Comparison of ENCODE assay signal across 24 cellular contexts in genomic region chrX:115387327-115387726, GRCh38.
A peak's percentile ranks its signal among the peaks of the same experiment; 100 is the strongest.
DNase-seq lines count a peak whose midpoint lies in the region; ATAC-seq, FAIRE-seq and TF ChIP-seq lines count a peak whose summit lies in the region.
"Had no signal": no experiment of that assay in that cellular context is flagged by ENCODE, and none has a peak within 500 bp of the region (broad histone marks: within the 10 kb centered on the region; RNA-seq: fewer than 3 reads in every experiment).

No MANE protein-coding gene starts in this region.

- no peaks in the 10 kb centered on the region for H3K27me3 Mint-ChIP-seq in Caco-2 (ENCODE audit: insufficient read depth, unreplicated experiment)
- peaks cover 2% of the 10 kb centered on the region for H3K27me3 Mint-ChIP-seq in neural progenitor cell (ENCODE audit: insufficient read depth, low read depth)
- H3K27me3 Mint-ChIP-seq: B cell; CD4-positive, alpha-beta T cell had no signal

- intact Hi-C loops in Caco-2 (cut with micrococcal nuclease; ENCODE audit: unreplicated experiment): no loop called here
- intact Hi-C loops in GM12878 (cut with micrococcal nuclease; ENCODE audit: unreplicated experiment): no loop called here
- intact Hi-C loops in pancreas (cut with DNase I): no loop called here

- H3K27ac Mint-ChIP-seq in Caco-2 (ENCODE audit: unreplicated experiment) (peak overlapping the region; percentile 16), neural progenitor cell (no peak overlapping the region)
- H3K27ac Mint-ChIP-seq: B cell; CD4-positive, alpha-beta T cell; CD8-positive, alpha-beta T cell had no signal

- SMC1A ChIA-PET in GM12878 (lab: Charles Lee; ENCODE audit: uncharacterized antibody, unreplicated experiment): interaction anchor here (0.8 to 2.1 kb wide), 6 partner anchors 7 to 256 kb away, joined by 3 to 5 read pairs (median 4); no protein-coding TSS in a partner anchor

- TF ChIP-seq CTCF in Caco-2 (IDR thresholded peaks at IDR 0.05; ENCODE audit: insufficient read depth in 1 of 2, low read depth in 1 of 2, low read length in 1 of 2, severe bottlenecking in 1 of 2, unreplicated experiment in 1 of 2) (no peak), KMS-11 (conservative IDR thresholded peaks at IDR 0.05; ENCODE audit: low read depth, low read length) (no peak), GM12878 (IDR thresholded peaks at IDR 0.05 in 2 of 3, conservative IDR thresholded peaks at IDR 0.05 in 1 of 3; ENCODE audit: control insufficient read depth in 2 of 3, extremely low read depth in 1 of 3, insufficient read depth in 1 of 3, low read depth in 3 of 3, low read length in 3 of 3) (no peak), neural progenitor cell (IDR thresholded peaks at IDR 0.05) (no peak), pancreas (IDR thresholded peaks at IDR 0.05) (no peak)

- no peak overlapping the region for H3K4me3 ChIP-seq in Caco-2 (ENCODE audit: low read depth, low read length)
- H3K4me3 ChIP-seq in KMS-11 (IDR thresholded peaks at IDR 0.05; ENCODE audit: insufficient read depth, low read depth, low read length): no peak overlapping the region
- no peak overlapping the region for H3K4me3 ChIP-seq in GM12878
- H3K4me3 ChIP-seq in neural progenitor cell: no peak overlapping the region
- no peak overlapping the region for H3K4me3 ChIP-seq in pancreas
- H3K4me3 ChIP-seq: A549; BLaER1 treated with 17β-estradiol and CSF1 and Interleukin-3, amounts not matched to agents 10 nM and 100 nM had no signal

- no peak for TF ChIP-seq POLR2A in GM12878 (IDR thresholded peaks at IDR 0.05; ENCODE audit: low read depth, low read length)

- H3K4me1 ChIP-seq in Caco-2 (peaks cover 7% of the 10 kb centered on the region; the same call in 1 of the 2 replicates), KMS-11 (ENCODE audit: low read depth, poor library complexity, severe bottlenecking) (peaks cover 28% of the 10 kb centered on the region), GM12878 (ENCODE audit: control insufficient read depth, insufficient read depth, low read length) (no peaks in the 10 kb centered on the region), neural progenitor cell (peaks cover 10% of the 10 kb centered on the region), pancreas (no peaks in the 10 kb centered on the region)
- H3K4me1 ChIP-seq: A549; BLaER1 treated with 17β-estradiol and CSF1 and Interleukin-3, amounts not matched to agents 10 nM and 100 nM had no signal

- H3K9me3 Mint-ChIP-seq in Caco-2 (ENCODE audit: unreplicated experiment) (no peaks in the 10 kb centered on the region), neural progenitor cell (no peaks in the 10 kb centered on the region)
- H3K9me3 Mint-ChIP-seq: CD4-positive, alpha-beta T cell; CD8-positive, alpha-beta T cell had no signal

- CTCF ChIA-PET in Caco-2 (lab: Charles Lee) (no interaction called here), GM12878 (lab: Yijun Ruan, JAX) (interaction anchor here (0.6 to 1.8 kb wide), 3 partner anchors 24 to 83 kb away, joined by 4 read pairs; no protein-coding TSS in a partner anchor)

- POLR2A ChIA-PET in Caco-2 (lab: Charles Lee) (no interaction called here), GM12878 (lab: Charles Lee) (no interaction called here)

- H3K4me2 ChIP-seq in KMS-11: peak overlapping the region; percentile 7; the same call in 1 of the 2 replicates
- H3K4me2 ChIP-seq in GM12878 (ENCODE audit: control insufficient read depth, insufficient read depth): no peak overlapping the region
- H3K4me2 ChIP-seq in neural progenitor cell: peak overlapping the region; percentile 9
- H3K4me2 ChIP-seq: A549; BLaER1 treated with 17β-estradiol and CSF1 and Interleukin-3, amounts not matched to agents 10 nM and 100 nM had no signal

- in situ Hi-C loops in GM12878 (cut with MboI): no loop called here

- H3K4me3 Mint-ChIP-seq in Caco-2 (ENCODE audit: unreplicated experiment): no peak overlapping the region
- H3K4me3 Mint-ChIP-seq in neural progenitor cell: no peak overlapping the region
- H3K4me3 Mint-ChIP-seq: B cell; CD4-positive, alpha-beta T cell; CD8-positive, alpha-beta T cell had no signal

- ATAC-seq in GM12878: peak; percentile 56; the same call in 2 of the 3 replicates
- no peak for ATAC-seq in pancreas
- ATAC-seq: A549; CD8-positive, alpha-beta T cell had no signal

- H3F3A ChIP-seq in neural progenitor cell (ENCODE audit: low read depth): no peaks in the 10 kb centered on the region

- no peaks in the 10 kb centered on the region for H3K36me3 Mint-ChIP-seq in Caco-2 (ENCODE audit: insufficient read depth, unreplicated experiment)
- no peaks in the 10 kb centered on the region for H3K36me3 Mint-ChIP-seq in neural progenitor cell
- H3K36me3 Mint-ChIP-seq: CD8-positive, alpha-beta T cell had no signal

- H3K9me3 ChIP-seq in Caco-2: no peaks in the 10 kb centered on the region
- no peaks in the 10 kb centered on the region for H3K9me3 ChIP-seq in GM12878 (replicated peaks; ENCODE audit: control insufficient read depth, insufficient read depth, low read length)
- no peaks in the 10 kb centered on the region for H3K9me3 ChIP-seq in neural progenitor cell (ENCODE audit: low read depth)
- H3K9me3 ChIP-seq in pancreas: no peaks in the 10 kb centered on the region
- H3K9me3 ChIP-seq: A549; BLaER1 treated with 17β-estradiol and CSF1 and Interleukin-3, amounts not matched to agents 10 nM and 100 nM had no signal

- H4K20me1 ChIP-seq in KMS-11 (ENCODE audit: insufficient read depth) (no peaks in the 10 kb centered on the region), GM12878 (ENCODE audit: control insufficient read depth, insufficient read depth) (no peaks in the 10 kb centered on the region), neural progenitor cell (ENCODE audit: low read depth) (no peaks in the 10 kb centered on the region)
- H4K20me1 ChIP-seq: BLaER1 treated with 17β-estradiol and CSF1 and Interleukin-3, amounts not matched to agents 10 nM and 100 nM had no signal

- H3K9ac ChIP-seq in KMS-11 (no peak overlapping the region), GM12878 (ENCODE audit: control insufficient read depth, insufficient read depth, low read length) (no peak overlapping the region), neural progenitor cell (no peak overlapping the region)
- H3K9ac ChIP-seq: BLaER1 treated with 17β-estradiol and CSF1 and Interleukin-3, amounts not matched to agents 10 nM and 100 nM had no signal

- no peak for TF ChIP-seq RAD21 in GM12878 (IDR thresholded peaks at IDR 0.05; ENCODE audit: insufficient read depth, low read depth, low read length)

- RAD21 ChIA-PET in GM12878 (lab: Charles Lee; ENCODE audit: unreplicated experiment): no interaction called here

- H3K27me3 ChIP-seq in Caco-2 (replicated peaks; ENCODE audit: control insufficient read depth, insufficient read depth, low read length): no peaks in the 10 kb centered on the region
- H3K27me3 ChIP-seq in KMS-11 (ENCODE audit: insufficient read depth, low read depth): no peaks in the 10 kb centered on the region
- no peaks in the 10 kb centered on the region for H3K27me3 ChIP-seq in GM12878 (replicated peaks in 1 of 2; ENCODE audit: control insufficient read depth in 2 of 2, insufficient read depth in 2 of 2, low read length in 1 of 2)
- H3K27me3 ChIP-seq in neural progenitor cell: no peaks in the 10 kb centered on the region
- H3K27me3 ChIP-seq in pancreas: peaks cover 0 to 28% (median 0%) of the 10 kb centered on the region in 4 donors

- no peak for FAIRE-seq in GM12878 (lab: Jason Lieb, UNC)
- no peak for FAIRE-seq in pancreas (lab: Jason Lieb, UNC)
- FAIRE-seq: A549, GM12892, GM18507 had no signal

- no peaks in the 10 kb centered on the region for H3K36me3 ChIP-seq in Caco-2 (ENCODE audit: control insufficient read depth, insufficient read depth, low read length)
- no peaks in the 10 kb centered on the region for H3K36me3 ChIP-seq in KMS-11 (ENCODE audit: insufficient read depth)
- H3K36me3 ChIP-seq in GM12878 (ENCODE audit: control insufficient read depth in 2 of 2, insufficient read depth in 2 of 2, low read length in 1 of 2): no peaks in the 10 kb centered on the region
- H3K36me3 ChIP-seq in neural progenitor cell: no peaks in the 10 kb centered on the region
- no peaks in the 10 kb centered on the region for H3K36me3 ChIP-seq in pancreas
- H3K36me3 ChIP-seq: BLaER1 treated with 17β-estradiol and CSF1 and Interleukin-3, amounts not matched to agents 10 nM and 100 nM had no signal

- no peak for TF ChIP-seq EP300 in GM12878 (IDR thresholded peaks at IDR 0.05; ENCODE audit: borderline replicate concordance in 1 of 2, control insufficient read depth in 1 of 2, low read depth in 2 of 2, low read length in 2 of 2)

- H3K4me1 Mint-ChIP-seq in Caco-2 (ENCODE audit: low read depth, unreplicated experiment) (no peaks in the 10 kb centered on the region), neural progenitor cell (peaks cover 11% of the 10 kb centered on the region)
- H3K4me1 Mint-ChIP-seq: B cell had no signal

- no peak overlapping the region for H3K27ac ChIP-seq in KMS-11
- no peak overlapping the region for H3K27ac ChIP-seq in GM12878 (ENCODE audit: control insufficient read depth, insufficient read depth)
- no peak overlapping the region for H3K27ac ChIP-seq in neural progenitor cell
- no peak overlapping the region for H3K27ac ChIP-seq in pancreas
- H3K27ac ChIP-seq: 22Rv1; A549; BLaER1 treated with 17β-estradiol and CSF1 and Interleukin-3, amounts not matched to agents 10 nM and 100 nM; C4-2B had no signal

- H3K79me2 ChIP-seq in KMS-11 (ENCODE audit: insufficient read depth, low read depth): no peaks in the 10 kb centered on the region
- H3K79me2 ChIP-seq in GM12878 (ENCODE audit: control insufficient read depth, insufficient read depth, low read length): no peaks in the 10 kb centered on the region
- H3K79me2 ChIP-seq in neural progenitor cell (ENCODE audit: low read depth): no peaks in the 10 kb centered on the region

- H2AFZ ChIP-seq in KMS-11 (ENCODE audit: low read depth) (no peak overlapping the region), GM12878 (ENCODE audit: control insufficient read depth, low read depth, low read length) (no peak overlapping the region), neural progenitor cell (replicated peaks) (no peak overlapping the region)

- BruUV-seq in Caco-2 (replicated peaks; lab: Mats Ljungman, UMichigan) (no TSS peak), GM12878 (replicated peaks; lab: Mats Ljungman, UMichigan) (no TSS peak)

- DNase-seq in Caco-2 (no peak), GM12878 (ENCODE audit: low read depth, low spot score) (no peak), neural progenitor cell (ENCODE audit: low spot score) (no peak), NCI-H2029 (lab: John Stamatoyannopoulos, UW) (no peak), pancreas (no peak), NCI-H82 treated with DMSO at 0.1 percent for 48 hours (lab: John Stamatoyannopoulos, UW; ENCODE audit: unreplicated experiment) (no peak)
- DNase-seq: AML-193; CD4-positive, alpha-beta T cell; CD8-positive, alpha-beta T cell; DMS 273 treated with DMSO at 0.1 percent for 48 hours; DMS153; DMS53; DMS79; DND-41; EL; GDM1 had no signal

- WGBS in GM12878 (ENCODE audit: insufficient coverage, insufficient replicate concordance, low lambda C conversion rate, missing lambda C conversion rate): 45% methylated on average over 2 of the region's 2 CpGs
- 88 to 91% methylated on average over 2 of the region's 2 CpGs for WGBS in pancreas, 2 donors

TF ChIP-seq in GM12878, 131 proteins besides CTCF, POLR2A, EP300 and RAD21:
- TF ChIP-seq CBFB (IDR thresholded peaks at IDR 0.05; ENCODE audit: low read depth) (no peak), MTA2 (IDR thresholded peaks at IDR 0.05; ENCODE audit: low read depth) (peak; percentile 66), MEF2B (IDR thresholded peaks at IDR 0.05; ENCODE audit: partially characterized antibody, poor library complexity, severe bottlenecking) (peak; percentile 50)
